ENCODE assay signal across 1 cellular context in genomic region chr19:54322934-54323333, GRCh38.
TF ChIP-seq lines count a peak whose summit lies in the region.

No MANE protein-coding gene starts in this region.

TF ChIP-seq in HepG2, 621 proteins besides CTCF, POLR2A, EP300 and RAD21:
- TF ChIP-seq STAG1 (CRISPR knock-in tag; IDR thresholded peaks at IDR 0.05): peak; percentile 18
